In genomic region chr14:68789798-68790655, GRCh38 we compare ENCODE assay signal across 8 cellular contexts. TPM values are rescaled to one million over a fixed set of nuclear protein-coding genes. Genes with fewer than 3 reads are reported as not detected.
A peak's percentile ranks its signal among the peaks of the same experiment; 100 is the strongest.
DNase-seq lines count a peak whose midpoint lies in the region; ATAC-seq and TF ChIP-seq lines count a peak whose summit lies in the region.

No MANE protein-coding gene starts in this region.

- H2AFZ ChIP-seq in hepatocyte, result no peak overlapping the region

- peaks cover 0 to 3% of the 10 kb centered on the region in 2 donors for H3K9me3 Mint-ChIP-seq in activated naive CD4-positive, alpha-beta T cell treated with anti-CD3 and anti-CD28 coated beads, Interleukin-2, amount 50 U/mL, for 72 hours

- 31% methylated on average over 46 of the region's 46 CpGs for WGBS in hepatocyte (ENCODE audit: low lambda C conversion rate, missing lambda C conversion rate)

- H3K9me2 ChIP-seq in hepatocyte (replicated peaks; ENCODE audit: insufficient read depth), result no peaks in the 10 kb centered on the region

- H3K4me1 ChIP-seq in hepatocyte (ENCODE audit: insufficient read depth) (peaks cover 21% of the 10 kb centered on the region), skeletal muscle satellite cell (ENCODE audit: control insufficient read depth, insufficient read depth, low read length) (peaks cover 38% of the 10 kb centered on the region)

- H3K27me3 ChIP-seq in hepatocyte (no peaks in the 10 kb centered on the region), skeletal muscle satellite cell (ENCODE audit: control insufficient read depth, insufficient read depth, low read length) (no peaks in the 10 kb centered on the region)

- H3K79me2 ChIP-seq in hepatocyte, result peaks cover 64% of the 10 kb centered on the region

- peak; percentile 2 for TF ChIP-seq CTCF in hepatocyte (IDR thresholded peaks at IDR 0.05; ENCODE audit: poor library complexity)

- H3K9ac ChIP-seq in skeletal muscle satellite cell (ENCODE audit: low read depth, low read length), result peak overlapping the region; percentile 97

- peaks cover 55% of the 10 kb centered on the region for H4K20me1 ChIP-seq in hepatocyte (ENCODE audit: insufficient read depth, poor library complexity, severe bottlenecking)

- ATAC-seq in activated naive CD4-positive, alpha-beta T cell treated with anti-CD3 and anti-CD28 coated beads, Interleukin-2, amount 50 U/mL, for 72 hours, result no peak
- no peak for ATAC-seq in GM19351 (IDR thresholded peaks at IDR 0.05; ENCODE audit: unreplicated experiment)
- ATAC-seq in HG02759 (IDR thresholded peaks at IDR 0.05; ENCODE audit: unreplicated experiment), result no peak

- H3K36me3 ChIP-seq in hepatocyte (replicated peaks; ENCODE audit: insufficient read depth, low read depth) (peaks cover 3% of the 10 kb centered on the region), skeletal muscle satellite cell (ENCODE audit: insufficient read depth, low read length) (peaks cover 57% of the 10 kb centered on the region)

- peak overlapping the region; percentile 99 for H3K27ac ChIP-seq in hepatocyte

- H3K36me3 Mint-ChIP-seq in activated naive CD4-positive, alpha-beta T cell treated with anti-CD3 and anti-CD28 coated beads, Interleukin-2, amount 50 U/mL, for 72 hours, result peaks cover 59 to 65% of the 10 kb centered on the region in 2 donors

- H3K4me2 ChIP-seq in hepatocyte (peak overlapping the region; percentile 88), skeletal muscle satellite cell (ENCODE audit: low read length) (peak overlapping the region; percentile 97)

- peak; percentile 20 for DNase-seq in NCI-H2227 (lab: John Stamatoyannopoulos, UW; ENCODE audit: unreplicated experiment)
- DNase-seq in NCI-H2227 treated with DMSO at 0.1 percent for 48 hours (lab: John Stamatoyannopoulos, UW), result no peak
- peak in 1 of 2 donors; percentile 37 for DNase-seq in activated naive CD4-positive, alpha-beta T cell treated with anti-CD3 and anti-CD28 coated beads, Interleukin-2, amount 50 U/mL, for 72 hours (ENCODE audit: low spot score in 2 of 2)
- DNase-seq in hepatocyte (ENCODE audit: low spot score), result peak; percentile 48
- DNase-seq in DMS53 (lab: John Stamatoyannopoulos, UW), result no peak

- peak overlapping the region; percentile 89 for H3K4me3 ChIP-seq in hepatocyte
- H3K4me3 ChIP-seq in skeletal muscle satellite cell (ENCODE audit: low read length), result peak overlapping the region; percentile 99

- H3K27ac Mint-ChIP-seq in activated naive CD4-positive, alpha-beta T cell treated with anti-CD3 and anti-CD28 coated beads, Interleukin-2, amount 50 U/mL, for 72 hours, result peak overlapping the region; percentile 98 to 99

- H3K9me3 ChIP-seq in hepatocyte (ENCODE audit: low read depth), result no peaks in the 10 kb centered on the region
- H3K9me3 ChIP-seq in skeletal muscle satellite cell (replicated peaks; ENCODE audit: low read length), result no peaks in the 10 kb centered on the region

RNA-seq across cellular contexts. Expression of gene ZFP36L1, which starts 2.8 kb away (rescaled TPM):
- total RNA-seq in activated naive CD4-positive, alpha-beta T cell treated with anti-CD3 and anti-CD28 coated beads, Interleukin-2, amount 50 U/mL, for 72 hours, result 100 to 1,000 TPM in 1 of 2 donors, 10 to 100 TPM in 1; 73.4 to 158 TPM
- total RNA-seq in hepatocyte, result 101 and 111 TPM in 2 replicates
- 345 and 404 TPM in 2 replicates for polyA plus RNA-seq in hepatocyte
- 97.0 and 105 TPM in 2 replicates for total RNA-seq in skeletal muscle satellite cell (2012; rRNA removed)

Comparison
In these comparisons a context has a peak if more than half of its experiments do, and no peak if none do; other contexts are left out.
1. DNase-seq: peak in NCI-H2227 (single experiment) and hepatocyte (single experiment); none in NCI-H2227 treated with DMSO at 0.1 percent for 48 hours (single experiment) and DMS53 (single experiment).